17 cellular contexts compared by ENCODE assay signal in the genomic region with DNA sequence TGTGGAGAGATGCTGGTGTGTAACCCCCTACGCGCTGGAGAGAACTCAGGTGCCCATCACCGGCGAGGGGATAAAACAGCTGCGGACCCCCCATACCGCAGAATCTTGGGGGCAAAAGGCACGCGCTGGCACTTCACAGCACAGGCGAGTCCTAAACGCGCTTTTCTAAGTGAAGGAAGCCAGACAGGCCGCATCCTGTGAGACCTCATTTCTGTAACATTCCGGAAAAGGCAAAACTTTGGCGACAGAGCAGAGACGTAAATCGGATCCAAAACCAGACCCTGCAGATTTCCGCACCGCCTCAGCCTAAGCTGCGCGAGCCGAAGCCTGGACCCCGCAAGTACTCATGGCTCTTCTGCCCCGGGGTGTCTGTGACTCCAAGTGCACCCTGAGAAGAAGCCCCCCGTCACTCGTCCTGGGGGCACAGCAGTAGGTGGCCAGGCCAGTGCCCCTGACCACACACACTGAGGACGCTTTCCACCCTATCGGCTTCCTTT.
DNase-seq lines count a peak whose midpoint lies in the region; FAIRE-seq and TF ChIP-seq lines count a peak whose summit lies in the region.
"Had no signal": no experiment of that assay in that cellular context is flagged by ENCODE, and none has a peak within 500 bp of the region (broad histone marks: within the 10 kb centered on the region; RNA-seq: fewer than 3 reads in every experiment).

No MANE protein-coding gene starts in this region.

- H3K79me1 ChIP-seq in H9 (ENCODE audit: insufficient read depth, low read depth, low read length, poor library complexity, severe bottlenecking), result no peaks in the 10 kb centered on the region

- H2BK20ac ChIP-seq in H9 (ENCODE audit: low read depth, low read length, poor library complexity, severe bottlenecking), result no peak overlapping the region

- DNase-seq in H9 (no peak), astrocyte (ENCODE audit: low read depth) (no peak), kidney (peak; percentile 43), stomach (no peak), GDM1 (lab: John Stamatoyannopoulos, UW) (no peak), cerebellum (ENCODE audit: low spot score) (no peak), testis (no peak), foreskin fibroblast (no peak)
- DNase-seq: activated gamma-delta T cell treated with Interleukin-2 at 50 U/mL for 16 hours; amniotic stem cell; NCI-H1694; NCI-H2227 treated with DMSO at 0.1 percent for 48 hours; stimulated activated naive CD4-positive, alpha-beta T cell treated with Interleukin-2 at 50 U/mL for 16 hours had no signal

- no peak for TF ChIP-seq POLR2A in stomach (IDR thresholded peaks at IDR 0.05)
- no peak for TF ChIP-seq POLR2A in testis (IDR thresholded peaks at IDR 0.05)

- H2AFZ ChIP-seq in H9 (ENCODE audit: low read length), result no peak overlapping the region
- H2AFZ ChIP-seq in astrocyte (ENCODE audit: low read depth, low read length), result peak overlapping the region; percentile 45

- H3K4me1 Mint-ChIP-seq in H9 (peaks cover 6 to 9% of the 10 kb centered on the region in 2 experiments), astrocyte (ENCODE audit: low read depth, unreplicated experiment) (no peaks in the 10 kb centered on the region)
- H3K4me1 Mint-ChIP-seq: central memory CD8-positive, alpha-beta T cell had no signal

- H3K23ac ChIP-seq in H9 (ENCODE audit: insufficient read length, low read depth, low read length), result no peak overlapping the region

- H2AK5ac ChIP-seq in H9 (ENCODE audit: insufficient read length, low read length), result no peak overlapping the region

- H3K4me2 ChIP-seq in H9 (ENCODE audit: insufficient read depth, insufficient read length, low read length), result no peak overlapping the region
- peak overlapping the region; percentile 29 for H3K4me2 ChIP-seq in astrocyte (ENCODE audit: low read length)

- intact Hi-C loops in kidney (cut with DNase I), result no loop called here
- intact Hi-C loops in stomach (cut with DNase I; ENCODE audit: low total_unique reads), result no loop called here
- intact Hi-C loops in testis (cut with DNase I; ENCODE audit: low total_unique reads), result no loop called here

- H3K4me3 ChIP-seq in astrocyte (ENCODE audit: insufficient read depth, low read depth, low read length), result no peak overlapping the region
- H3K4me3 ChIP-seq in kidney (ENCODE audit: low read length in 2 of 2), result no peak overlapping the region
- peak overlapping the region in 1 of 4 donors; percentile 14 for H3K4me3 ChIP-seq in stomach
- H3K4me3 ChIP-seq in testis, result no peak overlapping the region
- H3K4me3 ChIP-seq in foreskin fibroblast (ENCODE audit: low read depth in 1 of 2, low read length in 2 of 2), result no peak overlapping the region
- H3K4me3 ChIP-seq: Peyer's patch had no signal

- no peak for TF ChIP-seq EP300 in stomach (IDR thresholded peaks at IDR 0.05)

- no peak overlapping the region for H2BK120ac ChIP-seq in H9 (ENCODE audit: low read depth, low read length, poor library complexity, severe bottlenecking)

- no peak overlapping the region for H2BK5ac ChIP-seq in H9 (ENCODE audit: insufficient read length, low read length)

- peaks cover 6% of the 10 kb centered on the region for H3K23me2 ChIP-seq in H9 (ENCODE audit: insufficient read length, low read depth, low read length, poor library complexity, severe bottlenecking)

- H3K79me2 ChIP-seq in H9 (ENCODE audit: insufficient read depth, low read length), result no peaks in the 10 kb centered on the region
- H3K79me2 ChIP-seq in astrocyte (ENCODE audit: insufficient read depth, low read length), result no peaks in the 10 kb centered on the region

- H4K8ac ChIP-seq in H9 (replicated peaks; ENCODE audit: insufficient read length, low read depth, low read length), result no peak overlapping the region

- H3K27ac Mint-ChIP-seq in H9 (no peak overlapping the region), astrocyte (ENCODE audit: unreplicated experiment) (no peak overlapping the region)
- H3K27ac Mint-ChIP-seq: memory B cell; naive thymus-derived CD8-positive, alpha-beta T cell had no signal

- no peak overlapping the region for H3K4me3 Mint-ChIP-seq in H9
- no peak overlapping the region for H3K4me3 Mint-ChIP-seq in astrocyte (ENCODE audit: unreplicated experiment)
- H3K4me3 Mint-ChIP-seq: central memory CD8-positive, alpha-beta T cell; memory B cell; naive thymus-derived CD8-positive, alpha-beta T cell had no signal

- no peak overlapping the region for H3T11ph ChIP-seq in H9 (ENCODE audit: low read length)

- H3K9ac ChIP-seq in H9 (ENCODE audit: extremely low read depth, insufficient read length, low read length) (no peak overlapping the region), astrocyte (ENCODE audit: low read length) (no peak overlapping the region), kidney (ENCODE audit: low read length in 2 of 2) (no peak overlapping the region)

- no peaks in the 10 kb centered on the region for H3K9me3 ChIP-seq in H9 (ENCODE audit: control insufficient read depth, low read depth, low read length)
- no peaks in the 10 kb centered on the region for H3K9me3 ChIP-seq in astrocyte (ENCODE audit: insufficient read depth, low read depth, low read length)
- H3K9me3 ChIP-seq in kidney (ENCODE audit: control insufficient read depth in 1 of 2, low read length in 2 of 2), result peaks cover 0 to 1% of the 10 kb centered on the region in 2 donors
- no peaks in the 10 kb centered on the region for H3K9me3 ChIP-seq in stomach
- no peaks in the 10 kb centered on the region for H3K9me3 ChIP-seq in testis
- H3K9me3 ChIP-seq: Peyer's patch had no signal

- no peaks in the 10 kb centered on the region; the same call in 1 of the 2 replicates for H3K27me3 ChIP-seq in H9 (ENCODE audit: insufficient read depth, low read length)
- H3K27me3 ChIP-seq in astrocyte (ENCODE audit: insufficient read depth, low read length), result no peaks in the 10 kb centered on the region
- peaks cover 0 to 29% (median 2%) of the 10 kb centered on the region in 3 donors for H3K27me3 ChIP-seq in stomach
- H3K27me3 ChIP-seq in testis, result no peaks in the 10 kb centered on the region
- H3K27me3 ChIP-seq: Peyer's patch had no signal

- H3K9me3 Mint-ChIP-seq in H9 (peaks cover under 1 to 1% of the 10 kb centered on the region in 2 experiments; a peak in 2 of 5 replicates), astrocyte (ENCODE audit: unreplicated experiment) (no peaks in the 10 kb centered on the region)
- H3K9me3 Mint-ChIP-seq: central memory CD8-positive, alpha-beta T cell had no signal

- peaks cover 6% of the 10 kb centered on the region for H3K27me3 Mint-ChIP-seq in H9 (ENCODE audit: low read depth)
- peaks cover 18% of the 10 kb centered on the region for H3K27me3 Mint-ChIP-seq in astrocyte (ENCODE audit: low read depth, unreplicated experiment)

- no peak overlapping the region; the same call in 1 of the 2 replicates for H3K14ac ChIP-seq in H9 (ENCODE audit: insufficient read depth, low read length)

- H4K5ac ChIP-seq in H9 (ENCODE audit: insufficient read length, low read depth, low read length), result no peak overlapping the region

- no peak overlapping the region; the same call in 1 of the 2 replicates for H2BK15ac ChIP-seq in H9 (ENCODE audit: low read depth, low read length)

- H4K20me1 ChIP-seq in H9 (ENCODE audit: control insufficient read depth, insufficient read depth, insufficient read length) (no peaks in the 10 kb centered on the region), astrocyte (ENCODE audit: insufficient read depth, low read length) (no peaks in the 10 kb centered on the region)

- peak overlapping the region; percentile 42 for H3K18ac ChIP-seq in H9 (ENCODE audit: insufficient read length, low read depth, low read length)

- no peak overlapping the region for H3K4ac ChIP-seq in H9 (ENCODE audit: low read depth, low read length)

- TF ChIP-seq CTCF in H9 (conservative IDR thresholded peaks at IDR 0.05) (no peak), astrocyte (IDR thresholded peaks at IDR 0.05; ENCODE audit: insufficient read depth, low read depth, low read length) (no peak), kidney (IDR thresholded peaks at IDR 0.05; ENCODE audit: borderline replicate concordance, extremely low read depth, insufficient read depth) (no peak), stomach (IDR thresholded peaks at IDR 0.05) (no peak), testis (IDR thresholded peaks at IDR 0.05) (no peak), foreskin fibroblast (IDR thresholded peaks at IDR 0.05; ENCODE audit: low read depth, low read length) (no peak)

- no CpG with 5 or more reads among the region's 27 CpGs for WGBS in H9 (ENCODE audit: extremely low coverage, insufficient read length, low lambda C conversion rate)
- WGBS in stomach, 5 donors, result 75 to 87% (median 84%) methylated on average over 25 to 27 of the region's 27 CpGs
- WGBS in testis, 2 donors, result 89 to 93% methylated on average over 22 to 27 of the region's 27 CpGs

- H3K56ac ChIP-seq in H9 (ENCODE audit: insufficient read length, low read depth, low read length), result no peak overlapping the region

- H3K36me3 ChIP-seq in astrocyte (ENCODE audit: insufficient read depth, low read length) (no peaks in the 10 kb centered on the region), kidney (ENCODE audit: control insufficient read depth in 1 of 2, insufficient read depth in 2 of 2, low read length in 2 of 2) (no peaks in the 10 kb centered on the region), stomach (no peaks in the 10 kb centered on the region), testis (ENCODE audit: low read depth, missing control alignments) (no peaks in the 10 kb centered on the region)
- H3K36me3 ChIP-seq: Peyer's patch had no signal

- H3K4me1 ChIP-seq in H9 (ENCODE audit: insufficient read depth, low read length) (no peaks in the 10 kb centered on the region), astrocyte (ENCODE audit: insufficient read depth, low read length) (peaks cover 10% of the 10 kb centered on the region), kidney (ENCODE audit: control insufficient read depth in 1 of 2, insufficient read depth in 1 of 2, low read depth in 1 of 2, low read length in 2 of 2) (no peaks in the 10 kb centered on the region), stomach (peaks cover 0 to 49% (median 13%) of the 10 kb centered on the region in 4 donors), testis (no peaks in the 10 kb centered on the region)
- H3K4me1 ChIP-seq: Peyer's patch had no signal

- FAIRE-seq in astrocyte (lab: Jason Lieb, UNC) (no peak), kidney (lab: Jason Lieb, UNC) (no peak)

- no peak overlapping the region for H2BK12ac ChIP-seq in H9 (ENCODE audit: insufficient read length, low read depth, low read length)

- no peak overlapping the region for H4K91ac ChIP-seq in H9 (ENCODE audit: insufficient read length, low read depth, low read length)

- no peak overlapping the region for H3K27ac ChIP-seq in H9 (ENCODE audit: insufficient read length, low read depth, low read length)
- H3K27ac ChIP-seq in astrocyte (ENCODE audit: low read depth, low read length), result no peak overlapping the region
- peak overlapping the region; percentile 4 to 37 for H3K27ac ChIP-seq in kidney (ENCODE audit: low read depth in 2 of 2, low read length in 2 of 2)
- peak overlapping the region in 3 of 5 donors; percentile 15 to 70 (median 62) for H3K27ac ChIP-seq in stomach
- H3K27ac ChIP-seq in testis, result no peak overlapping the region
- H3K27ac ChIP-seq: Peyer's patch had no signal

- H3K36me3 Mint-ChIP-seq in H9 (ENCODE audit: insufficient read depth in 1 of 3, low read depth in 3 of 3), result no peaks in the 10 kb centered on the region
- peaks cover 2% of the 10 kb centered on the region for H3K36me3 Mint-ChIP-seq in astrocyte (ENCODE audit: low read depth, unreplicated experiment)
- H3K36me3 Mint-ChIP-seq: memory B cell had no signal

Comparison
In these comparisons a context has a peak if more than half of its experiments do, and no peak if none do; other contexts are left out.
1. H3K27ac ChIP-seq: peak in kidney (2 of 2) and stomach (3 of 5); none in H9 (single experiment), astrocyte (single experiment) and testis (0 of 2).